In genomic region chr2:189297446-189297845, GRCh38 we compare ENCODE assay signal across 17 cellular contexts.
DNase-seq lines count a peak whose midpoint lies in the region; ATAC-seq and TF ChIP-seq lines count a peak whose summit lies in the region.
"Had no signal": no experiment of that assay in that cellular context is flagged by ENCODE, and none has a peak within 500 bp of the region (broad histone marks: within the 10 kb centered on the region; RNA-seq: fewer than 3 reads in every experiment).

No MANE protein-coding gene starts in this region.

- H3K9ac ChIP-seq in fibroblast of lung (ENCODE audit: insufficient read depth, low read length), result no peak overlapping the region
- H3K9ac ChIP-seq: KMS-11 had no signal

- no peaks in the 10 kb centered on the region for H3K27me3 Mint-ChIP-seq in activated T-cell treated with anti-CD3 and anti-CD28 coated beads, Interleukin-2, amount 50 U/mL, for 24 hours
- no peaks in the 10 kb centered on the region for H3K27me3 Mint-ChIP-seq in activated T-cell treated with anti-CD3 and anti-CD28 coated beads, Interleukin-2, amount 50 U/mL, for 72 hours (ENCODE audit: low read depth)
- no peaks in the 10 kb centered on the region for H3K27me3 Mint-ChIP-seq in T-helper 17 cell

- TF ChIP-seq CTCF in fibroblast of lung (conservative IDR thresholded peaks at IDR 0.05 in 1 of 2, IDR thresholded peaks at IDR 0.05 in 1 of 2; ENCODE audit: low read depth in 1 of 2, low read length in 2 of 2), result no peak

- peaks cover 2% of the 10 kb centered on the region for H3K9me3 Mint-ChIP-seq in activated T-cell treated with anti-CD3 and anti-CD28 coated beads, Interleukin-2, amount 50 U/mL, for 24 hours
- peaks cover 0 to 3% of the 10 kb centered on the region in 2 donors for H3K9me3 Mint-ChIP-seq in activated T-cell treated with anti-CD3 and anti-CD28 coated beads, Interleukin-2, amount 50 U/mL, for 72 hours

- peak overlapping the region; percentile 88 for H3K27ac Mint-ChIP-seq in activated T-cell treated with anti-CD3 and anti-CD28 coated beads, Interleukin-2, amount 50 U/mL, for 24 hours
- H3K27ac Mint-ChIP-seq in activated T-cell treated with anti-CD3 and anti-CD28 coated beads, Interleukin-2, amount 50 U/mL, for 72 hours, result no peak overlapping the region
- no peak overlapping the region for H3K27ac Mint-ChIP-seq in T-helper 17 cell
- H3K27ac Mint-ChIP-seq: immature natural killer cell had no signal

- peaks cover 10% of the 10 kb centered on the region for H3K4me1 ChIP-seq in fibroblast of lung (ENCODE audit: control insufficient read depth, extremely low read depth, insufficient read depth, low read length)
- H3K4me1 ChIP-seq: gastroesophageal sphincter had no signal

- H2AFZ ChIP-seq in fibroblast of lung (ENCODE audit: low read length), result no peak overlapping the region

- H3K9me3 ChIP-seq in T-helper 17 cell (ENCODE audit: control insufficient read depth, low read length, poor library complexity, severe bottlenecking), result no peaks in the 10 kb centered on the region
- H3K9me3 ChIP-seq in fibroblast of lung (ENCODE audit: control insufficient read depth, insufficient read depth, low read depth, low read length), result no peaks in the 10 kb centered on the region
- H3K9me3 ChIP-seq: A549, gastroesophageal sphincter, thoracic aorta had no signal

- DNase-seq in activated T-cell treated with anti-CD3 and anti-CD28 coated beads, Interleukin-2, amount 50 U/mL, for 24 hours, result no peak
- DNase-seq in activated T-cell treated with anti-CD3 and anti-CD28 coated beads, Interleukin-2, amount 50 U/mL, for 72 hours, result no peak
- DNase-seq in T-helper 17 cell (no peak), fibroblast of lung (ENCODE audit: low read depth in 2 of 2) (peak; percentile 56 to 98), smooth muscle cell of the brain vasculature (ENCODE audit: low read depth, low spot score) (peak; percentile 28), HPDE6-E6E7 (ENCODE audit: extremely low spot score) (no peak), NCI-H1930 (lab: John Stamatoyannopoulos, UW) (no peak)
- DNase-seq: activated CD4-positive, alpha-beta T cell treated with anti-CD3 and anti-CD28 coated beads, Interleukin-2, amount 50 U/mL, for 4 hours; immature natural killer cell; NCI-H2029 treated with DMSO at 0.1 percent for 48 hours; occipital lobe; RPMI8226 had no signal

- no peak for ATAC-seq in activated T-cell treated with anti-CD3 and anti-CD28 coated beads, Interleukin-2, amount 50 U/mL, for 72 hours (replicated peaks in 1 of 2)
- peak; percentile 37 for ATAC-seq in T-helper 17 cell
- ATAC-seq in GM18907 (IDR thresholded peaks at IDR 0.05; ENCODE audit: unreplicated experiment), result no peak
- ATAC-seq: A549, gastroesophageal sphincter had no signal

- H3K27ac ChIP-seq in fibroblast of lung (ENCODE audit: insufficient read depth, low read length), result no peak overlapping the region
- H3K27ac ChIP-seq: A549, gastroesophageal sphincter, KMS-11, thoracic aorta had no signal

- H3K4me2 ChIP-seq in fibroblast of lung (ENCODE audit: extremely low read depth, insufficient read depth, low read length), result no peak overlapping the region
- H3K4me2 ChIP-seq: A549, KMS-11 had no signal

- peaks cover 5% of the 10 kb centered on the region for H3K36me3 Mint-ChIP-seq in activated T-cell treated with anti-CD3 and anti-CD28 coated beads, Interleukin-2, amount 50 U/mL, for 24 hours (ENCODE audit: low read depth)
- peaks cover 0 to 6% of the 10 kb centered on the region in 2 donors for H3K36me3 Mint-ChIP-seq in activated T-cell treated with anti-CD3 and anti-CD28 coated beads, Interleukin-2, amount 50 U/mL, for 72 hours (ENCODE audit: insufficient read depth in 2 of 2)
- H3K36me3 Mint-ChIP-seq in T-helper 17 cell (ENCODE audit: low read depth), result no peaks in the 10 kb centered on the region
- H3K36me3 Mint-ChIP-seq: immature natural killer cell had no signal

- no peaks in the 10 kb centered on the region for H4K20me1 ChIP-seq in fibroblast of lung (ENCODE audit: control insufficient read depth, extremely low read depth, insufficient read depth, low read length)

- no peak overlapping the region for H3K4me3 Mint-ChIP-seq in activated T-cell treated with anti-CD3 and anti-CD28 coated beads, Interleukin-2, amount 50 U/mL, for 24 hours
- H3K4me3 Mint-ChIP-seq in activated T-cell treated with anti-CD3 and anti-CD28 coated beads, Interleukin-2, amount 50 U/mL, for 72 hours, result peak overlapping the region in 1 of 2 donors; percentile 34
- no peak overlapping the region for H3K4me3 Mint-ChIP-seq in T-helper 17 cell
- H3K4me3 Mint-ChIP-seq: immature natural killer cell had no signal

- no peaks in the 10 kb centered on the region for H3K36me3 ChIP-seq in fibroblast of lung (ENCODE audit: control insufficient read depth, insufficient read depth, low read length)
- H3K36me3 ChIP-seq: gastroesophageal sphincter, thoracic aorta had no signal

- no peaks in the 10 kb centered on the region for H3K27me3 ChIP-seq in fibroblast of lung (ENCODE audit: control insufficient read depth, insufficient read depth, low read length)
- H3K27me3 ChIP-seq: gastroesophageal sphincter had no signal

- H3K4me3 ChIP-seq in fibroblast of lung (replicated peaks in 1 of 4; ENCODE audit: control extremely low read depth in 1 of 4, insufficient read depth in 1 of 4, low read depth in 3 of 4, low read length in 4 of 4), result no peak overlapping the region
- H3K4me3 ChIP-seq: A549, gastroesophageal sphincter, thoracic aorta had no signal

- no peaks in the 10 kb centered on the region for H3K79me2 ChIP-seq in fibroblast of lung (ENCODE audit: control insufficient read depth, insufficient read depth, low read length)

- peaks cover 76% of the 10 kb centered on the region for H3K4me1 Mint-ChIP-seq in activated T-cell treated with anti-CD3 and anti-CD28 coated beads, Interleukin-2, amount 50 U/mL, for 24 hours (ENCODE audit: low read depth)
- peaks cover 79% of the 10 kb centered on the region for H3K4me1 Mint-ChIP-seq in activated T-cell treated with anti-CD3 and anti-CD28 coated beads, Interleukin-2, amount 50 U/mL, for 72 hours (ENCODE audit: low read depth)
- H3K4me1 Mint-ChIP-seq in T-helper 17 cell, result peaks cover 29% of the 10 kb centered on the region

Comparison
In these comparisons a context has a peak if more than half of its experiments do, and no peak if none do; other contexts are left out.
1. DNase-seq: peak in fibroblast of lung (2 of 2) and smooth muscle cell of the brain vasculature (single experiment); none in activated T-cell treated with anti-CD3 and anti-CD28 coated beads, Interleukin-2, amount 50 U/mL, for 24 hours (single experiment), activated T-cell treated with anti-CD3 and anti-CD28 coated beads, Interleukin-2, amount 50 U/mL, for 72 hours (0 of 2), T-helper 17 cell (0 of 3), HPDE6-E6E7 (single experiment) and NCI-H1930 (0 of 2).